1 cellular context compared by ENCODE assay signal in genomic region chr7:155344270-155344617, GRCh38.
TF ChIP-seq lines count a peak whose summit lies in the region.

No MANE protein-coding gene starts in this region.

TF ChIP-seq in K562, 482 proteins besides CTCF, POLR2A, EP300 and RAD21 (continued from another document):
- TF ChIP-seq E2F8 (IDR thresholded peaks at IDR 0.05; ENCODE audit: low read depth, partially characterized antibody) (no peak), XRCC4 (IDR thresholded peaks at IDR 0.05; ENCODE audit: extremely low read depth, insufficient read depth, insufficient read length) (no peak)
- TF ChIP-seq, protein P1, sequence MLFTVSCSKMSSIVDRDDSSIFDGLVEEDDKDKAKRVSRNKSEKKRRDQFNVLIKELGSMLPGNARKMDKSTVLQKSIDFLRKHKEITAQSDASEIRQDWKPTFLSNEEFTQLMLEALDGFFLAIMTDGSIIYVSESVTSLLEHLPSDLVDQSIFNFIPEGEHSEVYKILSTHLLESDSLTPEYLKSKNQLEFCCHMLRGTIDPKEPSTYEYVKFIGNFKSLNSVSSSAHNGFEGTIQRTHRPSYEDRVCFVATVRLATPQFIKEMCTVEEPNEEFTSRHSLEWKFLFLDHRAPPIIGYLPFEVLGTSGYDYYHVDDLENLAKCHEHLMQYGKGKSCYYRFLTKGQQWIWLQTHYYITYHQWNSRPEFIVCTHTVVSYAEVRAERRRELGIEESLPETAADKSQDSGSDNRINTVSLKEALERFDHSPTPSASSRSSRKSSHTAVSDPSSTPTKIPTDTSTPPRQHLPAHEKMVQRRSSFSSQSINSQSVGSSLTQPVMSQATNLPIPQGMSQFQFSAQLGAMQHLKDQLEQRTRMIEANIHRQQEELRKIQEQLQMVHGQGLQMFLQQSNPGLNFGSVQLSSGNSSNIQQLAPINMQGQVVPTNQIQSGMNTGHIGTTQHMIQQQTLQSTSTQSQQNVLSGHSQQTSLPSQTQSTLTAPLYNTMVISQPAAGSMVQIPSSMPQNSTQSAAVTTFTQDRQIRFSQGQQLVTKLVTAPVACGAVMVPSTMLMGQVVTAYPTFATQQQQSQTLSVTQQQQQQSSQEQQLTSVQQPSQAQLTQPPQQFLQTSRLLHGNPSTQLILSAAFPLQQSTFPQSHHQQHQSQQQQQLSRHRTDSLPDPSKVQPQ (CRISPR knock-in tag; IDR thresholded peaks at IDR 0.05; ENCODE audit: borderline replicate concordance): no peak
- TF ChIP-seq, protein P2, sequence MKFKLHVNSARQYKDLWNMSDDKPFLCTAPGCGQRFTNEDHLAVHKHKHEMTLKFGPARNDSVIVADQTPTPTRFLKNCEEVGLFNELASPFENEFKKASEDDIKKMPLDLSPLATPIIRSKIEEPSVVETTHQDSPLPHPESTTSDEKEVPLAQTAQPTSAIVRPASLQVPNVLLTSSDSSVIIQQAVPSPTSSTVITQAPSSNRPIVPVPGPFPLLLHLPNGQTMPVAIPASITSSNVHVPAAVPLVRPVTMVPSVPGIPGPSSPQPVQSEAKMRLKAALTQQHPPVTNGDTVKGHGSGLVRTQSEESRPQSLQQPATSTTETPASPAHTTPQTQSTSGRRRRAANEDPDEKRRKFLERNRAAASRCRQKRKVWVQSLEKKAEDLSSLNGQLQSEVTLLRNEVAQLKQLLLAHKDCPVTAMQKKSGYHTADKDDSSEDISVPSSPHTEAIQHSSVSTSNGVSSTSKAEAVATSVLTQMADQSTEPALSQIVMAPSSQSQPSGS (CRISPR knock-in tag; IDR thresholded peaks at IDR 0.05): no peak
